Comparison of ENCODE assay signal across 21 cellular contexts in the genomic region with DNA sequence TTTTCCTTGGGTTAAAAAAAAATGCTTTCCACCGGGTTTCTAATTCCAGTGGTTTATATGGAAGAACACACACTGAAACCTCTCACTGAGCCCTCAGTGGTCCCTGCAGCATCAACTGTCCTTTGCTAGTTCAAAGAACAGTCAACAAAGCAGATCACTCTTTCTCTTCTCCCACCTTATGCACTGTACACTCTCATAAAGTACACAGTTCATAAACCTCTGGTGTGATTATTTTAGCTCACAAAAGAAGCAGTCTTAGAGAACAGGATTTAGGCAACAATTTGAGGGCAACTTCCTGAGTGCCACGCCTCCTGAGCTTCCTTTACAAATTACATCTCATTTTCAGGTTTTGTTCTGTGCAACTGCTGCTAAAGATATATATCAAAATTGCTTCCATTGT.
DNase-seq lines count a peak whose midpoint lies in the region; ATAC-seq and TF ChIP-seq lines count a peak whose summit lies in the region.
"Had no signal": no experiment of that assay in that cellular context is flagged by ENCODE, and none has a peak within 500 bp of the region (broad histone marks: within the 10 kb centered on the region; RNA-seq: fewer than 3 reads in every experiment).

No MANE protein-coding gene starts in this region.

- H3K79me2 ChIP-seq in mesendoderm (ENCODE audit: control insufficient read depth, insufficient read depth, low read length): no peaks in the 10 kb centered on the region

- no peak overlapping the region for H3K4me2 ChIP-seq in mesendoderm (ENCODE audit: low read length)

- TF ChIP-seq CTCF in A673 (conservative IDR thresholded peaks at IDR 0.05; ENCODE audit: low read depth, low read length) (no peak), GM12865 (IDR thresholded peaks at IDR 0.05; ENCODE audit: insufficient read depth, low read depth, low read length, missing control alignments) (no peak)

- H3K27me3 ChIP-seq in A673 (replicated peaks; ENCODE audit: insufficient read depth, low read depth, low read length, poor library complexity) (no peaks in the 10 kb centered on the region), mesendoderm (ENCODE audit: insufficient read depth, low read length, poor library complexity) (no peaks in the 10 kb centered on the region), aorta (ENCODE audit: control insufficient read depth in 1 of 2, insufficient read depth in 2 of 2, low read length in 1 of 2) (peaks cover 0 to 5% of the 10 kb centered on the region in 2 donors)
- H3K27me3 ChIP-seq: Peyer's patch had no signal

- no peak overlapping the region for H2BK15ac ChIP-seq in mesendoderm (replicated peaks; ENCODE audit: low read depth)

- no peaks in the 10 kb centered on the region for H3K79me1 ChIP-seq in mesendoderm (ENCODE audit: low read length)

- no peak overlapping the region for H2BK120ac ChIP-seq in mesendoderm (ENCODE audit: low read depth, low read length)

- H3K4me1 ChIP-seq in A673 (ENCODE audit: insufficient read depth, low read length, poor library complexity, severe bottlenecking): peaks cover 6% of the 10 kb centered on the region
- H3K4me1 ChIP-seq in mesendoderm (ENCODE audit: control insufficient read depth, low read depth, low read length): peaks cover 1% of the 10 kb centered on the region
- no peaks in the 10 kb centered on the region for H3K4me1 ChIP-seq in aorta (ENCODE audit: control insufficient read depth in 1 of 2, insufficient read depth in 2 of 2, low read length in 2 of 2)
- H3K4me1 ChIP-seq: Peyer's patch had no signal

- H3K9me3 ChIP-seq in A673 (ENCODE audit: low read depth, low read length, poor library complexity, severe bottlenecking) (no peaks in the 10 kb centered on the region), aorta (ENCODE audit: control insufficient read depth, low read length) (no peaks in the 10 kb centered on the region)
- H3K9me3 ChIP-seq: Peyer's patch had no signal

- H4K8ac ChIP-seq in mesendoderm (ENCODE audit: low read depth, low read length): no peak overlapping the region

- H2AK5ac ChIP-seq in mesendoderm (ENCODE audit: low read length): no peak overlapping the region

- no peak overlapping the region for H3K23ac ChIP-seq in mesendoderm (ENCODE audit: low read length)

- H3K9ac ChIP-seq in mesendoderm (ENCODE audit: low read length): no peak overlapping the region

- H3K36me3 ChIP-seq in A673 (ENCODE audit: insufficient read depth, low read length, poor library complexity, severe bottlenecking) (no peaks in the 10 kb centered on the region), mesendoderm (ENCODE audit: control insufficient read depth, insufficient read depth, low read length) (no peaks in the 10 kb centered on the region), aorta (ENCODE audit: control insufficient read depth in 1 of 2, insufficient read depth in 2 of 2, low read length in 1 of 2) (no peaks in the 10 kb centered on the region)
- H3K36me3 ChIP-seq: Peyer's patch had no signal

- no peak overlapping the region for H3K4ac ChIP-seq in mesendoderm (ENCODE audit: low read depth, low read length)

- POLR2A ChIA-PET in A673 (lab: Charles Lee; ENCODE audit: low non-redundant PET): no interaction called here

- no peak overlapping the region for H3K27ac ChIP-seq in A673 (ENCODE audit: low read depth, low read length, poor library complexity, severe bottlenecking)
- H3K27ac ChIP-seq in mesendoderm (ENCODE audit: low read depth, low read length): no peak overlapping the region
- no peak overlapping the region for H3K27ac ChIP-seq in aorta (ENCODE audit: low read depth in 1 of 2, low read length in 2 of 2)
- H3K27ac ChIP-seq: C4-2B, Peyer's patch had no signal

- no peak for ATAC-seq in aorta (ENCODE audit: low FRiP score)
- ATAC-seq: CD8-positive, alpha-beta T cell; K562 had no signal

- intact Hi-C loops in A673 (cut with micrococcal nuclease; ENCODE audit: unreplicated experiment) (no loop called here), aorta (cut with DNase I) (no loop called here)

- CTCF ChIA-PET in A673 (lab: Charles Lee): no interaction called here

- no peak overlapping the region for H3K56ac ChIP-seq in mesendoderm (ENCODE audit: low read length)

- DNase-seq in A673 (ENCODE audit: low spot score) (peak; percentile 26), GM12865 (ENCODE audit: low read depth) (peak; percentile 6), NCI-H69 (lab: John Stamatoyannopoulos, UW) (peak; percentile 64), mesendoderm (no peak), NCI-H82 treated with DMSO at 0.1 percent for 48 hours (lab: John Stamatoyannopoulos, UW; ENCODE audit: unreplicated experiment) (no peak), aorta (no peak), NCI-H526 (lab: John Stamatoyannopoulos, UW) (no peak)
- DNase-seq: CD8-positive, alpha-beta T cell; DMS79 treated with DMSO at 0.1 percent for 48 hours; GF-D8; H7; Kasumi-1; NCI-H1105 treated with DMSO at 0.1 percent for 48 hours; NCI-H146; NCI-H2029; NCI-H345; NCI-H510A treated with DMSO at 0.1 percent for 48 hours; Peyer's patch; SHP77 treated with DMSO at 0.1 percent for 48 hours had no signal

- BruUV-seq in A673 (replicated peaks; lab: Mats Ljungman, UMichigan): no TSS peak

- H3K4me3 ChIP-seq in A673 (ENCODE audit: low read depth, low read length, poor library complexity, severe bottlenecking) (no peak overlapping the region), GM12865 (ENCODE audit: low read depth, low read length) (no peak overlapping the region), mesendoderm (ENCODE audit: low read length) (no peak overlapping the region), aorta (ENCODE audit: low read length in 2 of 2) (no peak overlapping the region)
- H3K4me3 ChIP-seq: K562, Peyer's patch had no signal

- peak overlapping the region; percentile 68 for H3K18ac ChIP-seq in mesendoderm (ENCODE audit: low read length)

- WGBS in mesendoderm (ENCODE audit: extremely low coverage, insufficient coverage, low lambda C conversion rate): no CpG with 5 or more reads among the region's 2 CpGs
- 74 to 83% methylated on average over 2 of the region's 2 CpGs for WGBS in aorta, 2 donors

- no peak overlapping the region for H4K5ac ChIP-seq in mesendoderm (ENCODE audit: low read length)

- H2BK5ac ChIP-seq in mesendoderm (ENCODE audit: low read length): no peak overlapping the region

Comparison
In these comparisons a context has a peak if more than half of its experiments do, and no peak if none do; other contexts are left out.
1. DNase-seq: peak in A673 (single experiment), GM12865 (single experiment) and NCI-H69 (single experiment); none in mesendoderm (single experiment), NCI-H82 treated with DMSO at 0.1 percent for 48 hours (single experiment), aorta (0 of 2) and NCI-H526 (0 of 2).